In genomic region chr15:52137432-52138357, GRCh38 we compare ENCODE assay signal across 13 cellular contexts. TPM values are rescaled to one million over a fixed set of nuclear protein-coding genes. Genes with fewer than 3 reads are reported as not detected.
DNase-seq lines count a peak whose midpoint lies in the region; ATAC-seq, FAIRE-seq and TF ChIP-seq lines count a peak whose summit lies in the region.
"Had no signal": no experiment of that assay in that cellular context is flagged by ENCODE, and none has a peak within 500 bp of the region (broad histone marks: within the 10 kb centered on the region; RNA-seq: fewer than 3 reads in every experiment).

No MANE protein-coding gene starts in this region.

- no peak overlapping the region for H2AK5ac ChIP-seq in H9 (ENCODE audit: insufficient read length, low read length)

- H3K4me2 ChIP-seq in smooth muscle cell (no peak overlapping the region), H9 (ENCODE audit: insufficient read depth, insufficient read length, low read length) (no peak overlapping the region)

- no peak overlapping the region for H3K18ac ChIP-seq in H9 (ENCODE audit: insufficient read length, low read depth, low read length)

- H3K4me3 ChIP-seq in body of pancreas = no peak overlapping the region
- no peak overlapping the region for H3K4me3 ChIP-seq in pancreas
- no peak overlapping the region for H3K4me3 ChIP-seq in smooth muscle cell

- H3K9me3 ChIP-seq in body of pancreas = no peaks in the 10 kb centered on the region
- no peaks in the 10 kb centered on the region for H3K9me3 ChIP-seq in pancreas
- no peaks in the 10 kb centered on the region for H3K9me3 ChIP-seq in smooth muscle cell (replicated peaks; ENCODE audit: low read depth)
- no peaks in the 10 kb centered on the region for H3K9me3 ChIP-seq in H9 (ENCODE audit: control insufficient read depth, low read depth, low read length)

- intact Hi-C loops in body of pancreas (cut with DNase I) = no loop called here
- intact Hi-C loops in pancreas (cut with DNase I) = no loop called here

- H3T11ph ChIP-seq in H9 (ENCODE audit: low read length) = no peak overlapping the region

- H4K8ac ChIP-seq in H9 (replicated peaks; ENCODE audit: insufficient read length, low read depth, low read length) = no peak overlapping the region

- no peak overlapping the region for H2BK5ac ChIP-seq in H9 (ENCODE audit: insufficient read length, low read length)

- H3K27me3 ChIP-seq in body of pancreas (no peaks in the 10 kb centered on the region), pancreas (no peaks in the 10 kb centered on the region), smooth muscle cell (ENCODE audit: low read depth) (no peaks in the 10 kb centered on the region), H9 (ENCODE audit: insufficient read depth, low read length) (no peaks in the 10 kb centered on the region)

- H3K9me3 Mint-ChIP-seq in H9 = no peaks in the 10 kb centered on the region
- H3K9me3 Mint-ChIP-seq: activated naive CD4-positive, alpha-beta T cell treated with anti-CD3 and anti-CD28 coated beads, Interleukin-2, amount 50 U/mL, for 72 hours had no signal

- H3K4me1 ChIP-seq in body of pancreas = peaks cover 61% of the 10 kb centered on the region
- peaks cover 33 to 43% (median 41%) of the 10 kb centered on the region in 3 donors for H3K4me1 ChIP-seq in pancreas
- no peaks in the 10 kb centered on the region for H3K4me1 ChIP-seq in smooth muscle cell (ENCODE audit: low read depth)
- H3K4me1 ChIP-seq in H9 (ENCODE audit: insufficient read depth, low read length) = no peaks in the 10 kb centered on the region

- peaks cover 15 to 17% of the 10 kb centered on the region in 2 experiments for H3K4me1 Mint-ChIP-seq in H9

- peak in 2 of 7 experiments; percentile 14 to 19 for TF ChIP-seq CTCF in body of pancreas (IDR thresholded peaks at IDR 0.05)
- no peak for TF ChIP-seq CTCF in pancreas (IDR thresholded peaks at IDR 0.05)
- TF ChIP-seq CTCF in smooth muscle cell (IDR thresholded peaks at IDR 0.05; ENCODE audit: borderline replicate concordance, insufficient read depth, poor library complexity, severe bottlenecking) = no peak
- no peak for TF ChIP-seq CTCF in GM20000 (IDR thresholded peaks at IDR 0.05; ENCODE audit: extremely low read depth, missing control alignments)
- TF ChIP-seq CTCF in H9 (conservative IDR thresholded peaks at IDR 0.05) = no peak

- H4K5ac ChIP-seq in H9 (ENCODE audit: insufficient read length, low read depth, low read length) = no peak overlapping the region

- no peak overlapping the region for H2BK120ac ChIP-seq in H9 (ENCODE audit: low read depth, low read length, poor library complexity, severe bottlenecking)

- H4K20me1 ChIP-seq in smooth muscle cell (ENCODE audit: low read depth) (no peaks in the 10 kb centered on the region), H9 (ENCODE audit: control insufficient read depth, insufficient read depth, insufficient read length) (no peaks in the 10 kb centered on the region)

- H3K4ac ChIP-seq in H9 (ENCODE audit: low read depth, low read length) = no peak overlapping the region

- no peak overlapping the region for H2BK12ac ChIP-seq in H9 (ENCODE audit: insufficient read length, low read depth, low read length)

- 67 to 75% methylated on average over 12 of the region's 12 CpGs for WGBS in body of pancreas, 2 donors
- WGBS in pancreas, 2 donors = 72 to 73% methylated on average over 12 of the region's 12 CpGs
- 90% methylated on average over 12 of the region's 12 CpGs for WGBS in smooth muscle cell (ENCODE audit: low lambda C conversion rate)
- WGBS in H9 (ENCODE audit: extremely low coverage, insufficient read length, low lambda C conversion rate) = no CpG with 5 or more reads among the region's 12 CpGs

- H3K79me1 ChIP-seq in H9 (ENCODE audit: insufficient read depth, low read depth, low read length, poor library complexity, severe bottlenecking) = no peaks in the 10 kb centered on the region

- H3K36me3 Mint-ChIP-seq in H9 (ENCODE audit: insufficient read depth in 1 of 3, low read depth in 3 of 3) = peaks cover 2 to 13% (median 6%) of the 10 kb centered on the region in 3 experiments; a peak in 6 of 7 replicates
- H3K36me3 Mint-ChIP-seq: activated naive CD4-positive, alpha-beta T cell treated with anti-CD3 and anti-CD28 coated beads, Interleukin-2, amount 50 U/mL, for 72 hours had no signal

- H3K36me3 ChIP-seq in body of pancreas (replicated peaks in 1 of 2; ENCODE audit: insufficient read depth in 1 of 2, low read depth in 2 of 2) = no peaks in the 10 kb centered on the region
- peaks cover 0 to 9% (median 0%) of the 10 kb centered on the region in 3 donors for H3K36me3 ChIP-seq in pancreas
- H3K36me3 ChIP-seq in smooth muscle cell (ENCODE audit: low read depth) = no peaks in the 10 kb centered on the region

- no peaks in the 10 kb centered on the region for H3K23me2 ChIP-seq in H9 (ENCODE audit: insufficient read length, low read depth, low read length, poor library complexity, severe bottlenecking)

- no peak for FAIRE-seq in pancreas (lab: Jason Lieb, UNC)

- H2AFZ ChIP-seq in smooth muscle cell (ENCODE audit: low read depth) (no peak overlapping the region), H9 (ENCODE audit: low read length) (no peak overlapping the region)

- H3K56ac ChIP-seq in H9 (ENCODE audit: insufficient read length, low read depth, low read length) = no peak overlapping the region

- no peak overlapping the region for H4K91ac ChIP-seq in H9 (ENCODE audit: insufficient read length, low read depth, low read length)

- no peak overlapping the region for H3K4me3 Mint-ChIP-seq in H9

- no peaks in the 10 kb centered on the region for H3K27me3 Mint-ChIP-seq in H9 (ENCODE audit: low read depth)

- H3K79me2 ChIP-seq in smooth muscle cell (ENCODE audit: low read depth) (no peaks in the 10 kb centered on the region), H9 (ENCODE audit: insufficient read depth, low read length) (no peaks in the 10 kb centered on the region)

- no peak overlapping the region for H2BK15ac ChIP-seq in H9 (ENCODE audit: low read depth, low read length)

- no peak overlapping the region for H3K23ac ChIP-seq in H9 (ENCODE audit: insufficient read length, low read depth, low read length)

- TF ChIP-seq POLR2A in body of pancreas (IDR thresholded peaks at IDR 0.05) = no peak

- H3K27ac ChIP-seq in body of pancreas (peak overlapping the region; percentile 56 to 78 (median 68)), pancreas (peak overlapping the region in 3 of 4 donors; percentile 51 to 77 (median 64)), smooth muscle cell (ENCODE audit: low read depth) (no peak overlapping the region), H9 (ENCODE audit: insufficient read length, low read depth, low read length) (no peak overlapping the region)

- H3K9ac ChIP-seq in smooth muscle cell (ENCODE audit: low read depth) = no peak overlapping the region
- no peak overlapping the region for H3K9ac ChIP-seq in H9 (ENCODE audit: extremely low read depth, insufficient read length, low read length)

- peak overlapping the region in 1 of 3 experiments; percentile 46; a peak in 3 of 7 replicates for H3K27ac Mint-ChIP-seq in H9

- H3K14ac ChIP-seq in H9 (ENCODE audit: insufficient read depth, low read length) = no peak overlapping the region

- H3F3A ChIP-seq in smooth muscle cell (ENCODE audit: low read depth) = no peaks in the 10 kb centered on the region

- DNase-seq in GDM1 (lab: John Stamatoyannopoulos, UW) (peak; percentile 89), NOMO-1 (lab: John Stamatoyannopoulos, UW; ENCODE audit: unreplicated experiment in 2 of 2) (peak; percentile 90 to 98), body of pancreas (peak; percentile 51 to 77 (median 67)), pancreas (peak in 3 of 6 donors; percentile 44 to 60 (median 53)), NCI-H2196 (lab: John Stamatoyannopoulos, UW; ENCODE audit: unreplicated experiment) (no peak), smooth muscle cell (lab: John Stamatoyannopoulos, UW; ENCODE audit: unreplicated experiment) (no peak), GM20000 (ENCODE audit: low spot score) (no peak), H9 (no peak)
- DNase-seq: activated CD8-positive, alpha-beta memory T cell treated with anti-CD3 and anti-CD28 coated beads for 24 hours; GOT3; NCI-H1436 treated with DMSO at 0.1 percent for 48 hours; retina had no signal

- no peak overlapping the region for H2BK20ac ChIP-seq in H9 (ENCODE audit: low read depth, low read length, poor library complexity, severe bottlenecking)

- ATAC-seq in body of pancreas = peak; percentile 7
- ATAC-seq in pancreas = peak in 3 of 4 donors; percentile 26 to 51 (median 42)
- ATAC-seq: activated naive CD4-positive, alpha-beta T cell treated with anti-CD3 and anti-CD28 coated beads, Interleukin-2, amount 50 U/mL, for 72 hours had no signal

RNA-seq across cellular contexts. Expression of gene BCL2L10, which starts 25.1 kb away (rescaled TPM):
- total RNA-seq in body of pancreas (1 to 10 TPM; 1.0 to 9.6 TPM), pancreas (under 1 TPM; 0.23 to 0.73 (median 0.53) TPM), smooth muscle cell (0.31 TPM in 1 of 2 replicates, not detected in the other), H9 (2021) (not detected in 2 replicates)
- polyA plus RNA-seq in pancreas (1 to 10 TPM in 1 of 2 donors, under 1 TPM in 1; 0.84 to 1.4 TPM), smooth muscle cell (not detected in 2 replicates)
- total RNA-seq: activated naive CD4-positive, alpha-beta T cell treated with anti-CD3 and anti-CD28 coated beads, Interleukin-2, amount 50 U/mL, for 72 hours had no signal

RNA-seq across cellular contexts. Expression of gene GNB5, which starts 53.5 kb away (rescaled TPM):
- total RNA-seq in body of pancreas (10 to 100 TPM; 15.8 to 25.2 TPM), pancreas (10 to 100 TPM; 12.2 to 19.0 (median 15.6) TPM), smooth muscle cell (14.0 and 20.7 TPM in 2 replicates), H9 (2021) (29.8 and 30.2 TPM in 2 replicates)
- polyA plus RNA-seq in pancreas (10 to 100 TPM; 15.7 to 28.2 TPM), smooth muscle cell (22.7 and 25.1 TPM in 2 replicates)

Comparison
In these comparisons a context has a peak if more than half of its experiments do, and no peak if none do; other contexts are left out.
1. DNase-seq: peak in GDM1 (single experiment), NOMO-1 (2 of 2) and body of pancreas (4 of 4); none in NCI-H2196 (single experiment), smooth muscle cell (single experiment), GM20000 (single experiment) and H9 (single experiment).
2. H3K27ac ChIP-seq: peak in body of pancreas (4 of 4) and pancreas (3 of 4); none in smooth muscle cell (single experiment) and H9 (single experiment).